In the genomic region with DNA sequence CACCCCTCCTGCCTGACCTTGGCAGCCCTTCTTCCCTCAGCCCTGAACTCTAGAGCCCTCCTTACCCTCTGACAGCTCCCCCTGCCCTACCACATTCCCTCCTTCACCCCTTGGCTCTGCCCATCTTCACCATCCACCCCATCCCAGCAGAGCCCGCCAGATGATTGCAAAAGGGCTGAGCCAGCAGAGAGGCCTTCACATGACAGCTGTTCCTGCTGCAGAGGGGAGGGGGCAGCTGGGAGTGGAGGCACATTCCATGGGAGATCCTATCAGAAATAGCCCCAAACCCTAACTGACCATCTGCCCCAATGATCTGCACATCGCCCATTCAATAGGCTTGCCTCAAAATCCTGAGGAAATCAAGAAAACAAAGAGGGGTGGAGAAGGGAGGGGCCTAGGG, we compare ENCODE assay signal across 8 cellular contexts. TPM values are rescaled to one million over a fixed set of nuclear protein-coding genes. Genes with fewer than 3 reads are reported as not detected.
A peak's percentile ranks its signal among the peaks of the same experiment; 100 is the strongest.
DNase-seq lines count a peak whose midpoint lies in the region; ATAC-seq and TF ChIP-seq lines count a peak whose summit lies in the region.

No MANE protein-coding gene starts in this region.

- peaks cover 18% of the 10 kb centered on the region for H3K36me3 ChIP-seq in BLaER1
- peaks cover 9% of the 10 kb centered on the region for H3K36me3 ChIP-seq in colonic mucosa

- H3K36me3 Mint-ChIP-seq in nephron progenitor cell (ENCODE audit: low read depth), result peaks cover 19% of the 10 kb centered on the region

- no peak overlapping the region for H3K4me3 ChIP-seq in BLaER1
- no peak overlapping the region for H3K4me3 ChIP-seq in colonic mucosa

- peaks cover 15% of the 10 kb centered on the region for H3K27me3 Mint-ChIP-seq in nephron progenitor cell (ENCODE audit: low read depth, poor library complexity)

- CTCF ChIA-PET in HEK293T (lab: Yijun Ruan, JAX), result interaction anchor here (0.6 to 1.5 kb wide), 3 partner anchors 12 to 130 kb away, joined by 4 to 13 read pairs (median 4); no protein-coding TSS in a partner anchor

- no peaks in the 10 kb centered on the region for H3K9me3 Mint-ChIP-seq in nephron progenitor cell

- H3K4me3 Mint-ChIP-seq in nephron progenitor cell, result no peak overlapping the region

- no peak overlapping the region for H3K9ac ChIP-seq in BLaER1
- H3K9ac ChIP-seq in colonic mucosa (ENCODE audit: low read depth in 2 of 2, low read length in 2 of 2), result peak overlapping the region; percentile 13 to 90

- no peak for ATAC-seq in HG02981 (IDR thresholded peaks at IDR 0.05; ENCODE audit: unreplicated experiment)

- no peak for TF ChIP-seq CTCF in colonic mucosa (IDR thresholded peaks at IDR 0.05)
- TF ChIP-seq CTCF in nephron progenitor cell (IDR thresholded peaks at IDR 0.05), result no peak

- peaks cover 7% of the 10 kb centered on the region for H3K27me3 ChIP-seq in BLaER1
- H3K27me3 ChIP-seq in colonic mucosa, result no peaks in the 10 kb centered on the region

- DNase-seq in M059J (ENCODE audit: low read depth) (peak; percentile 33), colonic mucosa (peak; percentile 59), nephron progenitor cell (no peak), NCI-H1105 (lab: John Stamatoyannopoulos, UW) (no peak), HEK293T (ENCODE audit: extremely low spot score) (no peak)
- no peak for DNase-seq in activated CD4-positive, alpha-beta T cell treated with anti-CD3 and anti-CD28 coated beads, Interleukin-2, amount 50 U/mL, for 48 hours

- peak overlapping the region; percentile 91 for H3K4me2 ChIP-seq in BLaER1

- H3K4me1 ChIP-seq in BLaER1 (peaks cover 95% of the 10 kb centered on the region), colonic mucosa (peaks cover 53% of the 10 kb centered on the region)

- H3K9me3 ChIP-seq in BLaER1 (no peaks in the 10 kb centered on the region), colonic mucosa (no peaks in the 10 kb centered on the region)

- POLR2A ChIA-PET in HEK293T (lab: Yijun Ruan, JAX), result interaction anchor here (2.1 kb wide), 1 partner anchor 20 kb away, joined by 16 read pairs; a partner anchor contains a TSS

- H4K20me1 ChIP-seq in BLaER1, result peaks cover 16% of the 10 kb centered on the region; the same call in 1 of the 2 replicates

- H3K4me1 Mint-ChIP-seq in nephron progenitor cell, result peaks cover 78% of the 10 kb centered on the region

- peak overlapping the region; percentile 11 for H3K27ac Mint-ChIP-seq in nephron progenitor cell

- H3K27ac ChIP-seq in BLaER1 (0 out of 2 replicates have a peak overlapping the region, but pooled peaks have one; percentile 85), colonic mucosa (peak overlapping the region; percentile 92)

- intact Hi-C loops in colonic mucosa (cut with DNase I), result no loop called here

TF ChIP-seq in HEK293T, 16 proteins besides CTCF, POLR2A, EP300 and RAD21:
- no peak for TF ChIP-seq SUZ12 (IDR thresholded peaks at IDR 0.05)
- no peak for TF ChIP-seq SP1 (IDR thresholded peaks at IDR 0.05)
- no peak for TF ChIP-seq L3MBTL2 (conservative IDR thresholded peaks at IDR 0.05)

RNA-seq across cellular contexts. Expression of a gene that starts 7.8 kb away (rescaled TPM):
- total RNA-seq in M059J (2014; rRNA removed; shearing (Covaris generic)), result 51.3 and 141 TPM in 2 replicates
- total RNA-seq in colonic mucosa, result 100 to 1,000 TPM; 458 to 631 TPM

RNA-seq across cellular contexts. Expression of a gene that starts 19.3 kb away (rescaled TPM):
- total RNA-seq in M059J (2014; rRNA removed; shearing (Covaris generic)), result 940 and 974 TPM in 2 replicates
- 1,000 to 10,000 TPM; 1,328 to 1,358 TPM for total RNA-seq in colonic mucosa

RNA-seq across cellular contexts. Expression of a gene that starts 36.9 kb away (rescaled TPM):
- 5.2 and 7.6 TPM in 2 replicates for total RNA-seq in M059J (2014; rRNA removed; shearing (Covaris generic))
- 10 to 100 TPM; 11.1 to 26.2 TPM for total RNA-seq in colonic mucosa

RNA-seq across cellular contexts. Expression of a gene that starts 47.3 kb away (rescaled TPM):
- 104 and 148 TPM in 2 replicates for total RNA-seq in M059J (2014; rRNA removed; shearing (Covaris generic))
- 100 to 1,000 TPM in 1 of 2 donors, 10 to 100 TPM in 1; 91.0 to 133 TPM for total RNA-seq in colonic mucosa

RNA-seq across cellular contexts. Expression of a gene that starts 58.2 kb away (rescaled TPM):
- 10.5 and 21.7 TPM in 2 replicates for total RNA-seq in M059J (2014; rRNA removed; shearing (Covaris generic))
- total RNA-seq in colonic mucosa, result 10 to 100 TPM; 37.5 to 58.7 TPM

Comparison
In these comparisons a context has a peak if more than half of its experiments do, and no peak if none do; other contexts are left out.
1. DNase-seq: peak in M059J (single experiment) and colonic mucosa (single experiment); none in nephron progenitor cell (single experiment), NCI-H1105 (single experiment), activated CD4-positive, alpha-beta T cell treated with anti-CD3 and anti-CD28 coated beads, Interleukin-2, amount 50 U/mL, for 48 hours (0 of 2) and HEK293T (single experiment).